In genomic region chr15:36866896-36867295, GRCh38 we compare ENCODE assay signal across 1 cellular context.
TF ChIP-seq lines count a peak whose summit lies in the region.

No MANE protein-coding gene starts in this region.

TF ChIP-seq in K562, 482 proteins besides CTCF, POLR2A, EP300 and RAD21:
- TF ChIP-seq, protein P1, sequence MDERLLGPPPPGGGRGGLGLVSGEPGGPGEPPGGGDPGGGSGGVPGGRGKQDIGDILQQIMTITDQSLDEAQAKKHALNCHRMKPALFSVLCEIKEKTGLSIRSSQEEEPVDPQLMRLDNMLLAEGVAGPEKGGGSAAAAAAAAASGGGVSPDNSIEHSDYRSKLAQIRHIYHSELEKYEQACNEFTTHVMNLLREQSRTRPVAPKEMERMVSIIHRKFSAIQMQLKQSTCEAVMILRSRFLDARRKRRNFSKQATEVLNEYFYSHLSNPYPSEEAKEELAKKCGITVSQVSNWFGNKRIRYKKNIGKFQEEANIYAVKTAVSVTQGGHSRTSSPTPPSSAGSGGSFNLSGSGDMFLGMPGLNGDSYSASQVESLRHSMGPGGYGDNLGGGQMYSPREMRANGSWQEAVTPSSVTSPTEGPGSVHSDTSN (CRISPR knock-in tag; IDR thresholded peaks at IDR 0.05; ENCODE audit: low read depth), result no peak
- TF ChIP-seq, protein P1 (tag; conservative IDR thresholded peaks at IDR 0.05; ENCODE audit: low read depth), result 0 out of 2 replicates have a peak, but pooled peaks have one; percentile 8
- TF ChIP-seq MYNN (IDR thresholded peaks at IDR 0.05) (peak; percentile 14; the same call in 1 of the 2 replicates), MYNN (CRISPR knock-in tag; IDR thresholded peaks at IDR 0.05) (no peak), MAFG (tag; conservative IDR thresholded peaks at IDR 0.05) (peak; percentile 67), ZNF316 (IDR thresholded peaks at IDR 0.05) (peak; percentile 77), YBX1 (IDR thresholded peaks at IDR 0.05) (no peak), FOXA1 (IDR thresholded peaks at IDR 0.05; ENCODE audit: borderline replicate concordance) (no peak), ZFP30 (CRISPR knock-in tag; IDR thresholded peaks at IDR 0.05; ENCODE audit: borderline replicate concordance) (no peak), C11orf30 (IDR thresholded peaks at IDR 0.05; ENCODE audit: low read depth) (peak; percentile 59)
- TF ChIP-seq, protein P2, sequence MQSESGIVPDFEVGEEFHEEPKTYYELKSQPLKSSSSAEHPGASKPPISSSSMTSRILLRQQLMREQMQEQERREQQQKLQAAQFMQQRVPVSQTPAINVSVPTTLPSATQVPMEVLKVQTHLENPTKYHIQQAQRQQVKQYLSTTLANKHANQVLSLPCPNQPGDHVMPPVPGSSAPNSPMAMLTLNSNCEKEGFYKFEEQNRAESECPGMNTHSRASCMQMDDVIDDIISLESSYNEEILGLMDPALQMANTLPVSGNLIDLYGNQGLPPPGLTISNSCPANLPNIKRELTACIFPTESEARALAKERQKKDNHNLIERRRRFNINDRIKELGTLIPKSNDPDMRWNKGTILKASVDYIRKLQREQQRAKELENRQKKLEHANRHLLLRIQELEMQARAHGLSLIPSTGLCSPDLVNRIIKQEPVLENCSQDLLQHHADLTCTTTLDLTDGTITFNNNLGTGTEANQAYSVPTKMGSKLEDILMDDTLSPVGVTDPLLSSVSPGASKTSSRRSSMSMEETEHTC (IDR thresholded peaks at IDR 0.05), result no peak
